In the genomic region with DNA sequence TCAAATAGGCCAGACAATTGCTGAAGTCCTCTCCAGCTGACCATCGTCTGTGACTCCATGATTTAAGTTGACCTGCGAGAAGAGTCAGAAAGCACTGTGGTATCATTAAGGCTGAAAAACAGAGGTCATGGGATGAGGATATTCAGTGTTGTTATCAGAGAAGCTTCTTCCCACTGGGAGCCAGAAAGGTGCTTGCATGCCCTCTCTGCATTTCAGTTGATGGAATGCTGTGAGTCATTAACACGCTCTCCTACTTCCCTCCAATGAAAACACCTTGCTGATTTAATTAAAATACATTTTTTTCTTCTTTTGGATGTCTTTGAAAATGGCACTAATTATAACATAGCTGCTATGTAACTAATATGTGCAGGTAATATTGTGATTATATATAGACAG, we compare ENCODE assay signal across 23 cellular contexts.
"Had no signal": no experiment of that assay in that cellular context is flagged by ENCODE, and none has a peak within 500 bp of the region (broad histone marks: within the 10 kb centered on the region; RNA-seq: fewer than 3 reads in every experiment).

No MANE protein-coding gene starts in this region.

- H3K9me3 ChIP-seq: breast epithelium, colonic mucosa, heart left ventricle, mucosa of descending colon, right lobe of liver, tibial artery had no signal

- H3K36me3 Mint-ChIP-seq: activated naive CD8-positive, alpha-beta T cell treated with anti-CD3 and anti-CD28 coated beads for 36 hours; memory B cell had no signal

- H3K36me3 ChIP-seq: breast epithelium, colonic mucosa, heart left ventricle, right lobe of liver, tibial artery had no signal

- H2AFZ ChIP-seq: parathyroid adenoma had no signal

- H3K4me1 ChIP-seq: breast epithelium, colonic mucosa, right lobe of liver, tibial artery had no signal

- H3K27ac Mint-ChIP-seq: activated B cell treated with CpG ODN at 0.5 μM for 24 hours; activated CD4-positive, alpha-beta T cell treated with anti-CD3 and anti-CD28 coated beads for 36 hours; activated naive CD8-positive, alpha-beta T cell treated with anti-CD3 and anti-CD28 coated beads for 36 hours; effector memory CD8-positive, alpha-beta T cell; memory B cell; nephron progenitor cell; stimulated activated naive CD8-positive, alpha-beta T cell treated with anti-CD3 and anti-CD28 coated beads, Interleukin-15, amount 100 ng/mL, for 72 hours had no signal

- H3K27me3 Mint-ChIP-seq: activated B cell treated with CpG ODN at 0.5 μM for 24 hours; activated CD4-positive, alpha-beta T cell treated with anti-CD3 and anti-CD28 coated beads for 36 hours; effector memory CD8-positive, alpha-beta T cell; stimulated activated naive CD8-positive, alpha-beta T cell treated with anti-CD3 and anti-CD28 coated beads, Interleukin-15, amount 100 ng/mL, for 72 hours had no signal

- H3K27me3 ChIP-seq: breast epithelium, colonic mucosa, dorsolateral prefrontal cortex, heart left ventricle, right lobe of liver, tibial artery had no signal

- H3K4me3 Mint-ChIP-seq: activated B cell treated with CpG ODN at 0.5 μM for 24 hours; activated CD4-positive, alpha-beta T cell treated with anti-CD3 and anti-CD28 coated beads for 36 hours; activated naive CD8-positive, alpha-beta T cell treated with anti-CD3 and anti-CD28 coated beads for 36 hours; activated T-cell treated with anti-CD3 and anti-CD28 coated beads, Interleukin-2, amount 50 U/mL, for 4 hours; effector memory CD8-positive, alpha-beta T cell; memory B cell; nephron progenitor cell; stimulated activated naive CD8-positive, alpha-beta T cell treated with anti-CD3 and anti-CD28 coated beads, Interleukin-15, amount 100 ng/mL, for 72 hours had no signal

- ATAC-seq: activated CD4-positive, alpha-beta T cell treated with anti-CD3 and anti-CD28 coated beads for 36 hours; activated T-cell treated with anti-CD3 and anti-CD28 coated beads, Interleukin-2, amount 50 U/mL, for 4 hours; effector memory CD8-positive, alpha-beta T cell; heart left ventricle; mucosa of descending colon; right lobe of liver; stimulated activated naive CD8-positive, alpha-beta T cell treated with anti-CD3 and anti-CD28 coated beads, Interleukin-15, amount 100 ng/mL, for 72 hours had no signal

- H3K9me3 Mint-ChIP-seq: activated B cell treated with CpG ODN at 0.5 μM for 24 hours; activated naive CD8-positive, alpha-beta T cell treated with anti-CD3 and anti-CD28 coated beads for 36 hours; nephron progenitor cell had no signal

- H3K4me3 ChIP-seq: breast epithelium, colonic mucosa, dorsolateral prefrontal cortex, heart left ventricle, mucosa of descending colon, right lobe of liver, skin epidermis, tibial artery had no signal

- H3K4me1 Mint-ChIP-seq: activated B cell treated with CpG ODN at 0.5 μM for 24 hours; activated CD4-positive, alpha-beta T cell treated with anti-CD3 and anti-CD28 coated beads for 36 hours; activated naive CD8-positive, alpha-beta T cell treated with anti-CD3 and anti-CD28 coated beads for 36 hours; memory B cell; stimulated activated naive CD8-positive, alpha-beta T cell treated with anti-CD3 and anti-CD28 coated beads, Interleukin-15, amount 100 ng/mL, for 72 hours had no signal

- H3K9ac ChIP-seq: parathyroid adenoma had no signal

- DNase-seq: activated B cell treated with CpG ODN at 0.5 μM for 24 hours; activated CD4-positive, alpha-beta T cell treated with anti-CD3 and anti-CD28 coated beads for 36 hours; activated CD4-positive, alpha-beta T cell treated with anti-CD3 and anti-CD28 coated beads, Interleukin-2, amount 50 U/mL, for 48 hours; activated CD8-positive, alpha-beta memory T cell treated with anti-CD3 and anti-CD28 coated beads, Interleukin-2, amount 50 U/mL, for 48 hours; activated naive CD4-positive, alpha-beta T cell treated with Interleukin-2 at 50 U/mL for 16 hours; activated naive CD8-positive, alpha-beta T cell treated with anti-CD3 and anti-CD28 coated beads for 36 hours; activated T-cell treated with anti-CD3 and anti-CD28 coated beads, Interleukin-2, amount 50 U/mL, for 4 hours; colonic mucosa; dorsolateral prefrontal cortex; effector memory CD8-positive, alpha-beta T cell; heart left ventricle; left cardiac atrium; mucosa of descending colon; nephron progenitor cell; right lobe of liver; stimulated activated CD4-positive, alpha-beta T cell treated with anti-CD3 and anti-CD28 coated beads, Interleukin-1b, Interleukin-23, amount 100 ng/mL, for 48 hours; stimulated activated naive CD8-positive, alpha-beta T cell treated with anti-CD3 and anti-CD28 coated beads, Interleukin-15, amount 100 ng/mL, for 72 hours; T-helper 9 cell; tibial artery had no signal

- H3K27ac ChIP-seq: breast epithelium, colonic mucosa, heart left ventricle, parathyroid adenoma, right lobe of liver, skin epidermis, tibial artery had no signal
